In the genomic region with DNA sequence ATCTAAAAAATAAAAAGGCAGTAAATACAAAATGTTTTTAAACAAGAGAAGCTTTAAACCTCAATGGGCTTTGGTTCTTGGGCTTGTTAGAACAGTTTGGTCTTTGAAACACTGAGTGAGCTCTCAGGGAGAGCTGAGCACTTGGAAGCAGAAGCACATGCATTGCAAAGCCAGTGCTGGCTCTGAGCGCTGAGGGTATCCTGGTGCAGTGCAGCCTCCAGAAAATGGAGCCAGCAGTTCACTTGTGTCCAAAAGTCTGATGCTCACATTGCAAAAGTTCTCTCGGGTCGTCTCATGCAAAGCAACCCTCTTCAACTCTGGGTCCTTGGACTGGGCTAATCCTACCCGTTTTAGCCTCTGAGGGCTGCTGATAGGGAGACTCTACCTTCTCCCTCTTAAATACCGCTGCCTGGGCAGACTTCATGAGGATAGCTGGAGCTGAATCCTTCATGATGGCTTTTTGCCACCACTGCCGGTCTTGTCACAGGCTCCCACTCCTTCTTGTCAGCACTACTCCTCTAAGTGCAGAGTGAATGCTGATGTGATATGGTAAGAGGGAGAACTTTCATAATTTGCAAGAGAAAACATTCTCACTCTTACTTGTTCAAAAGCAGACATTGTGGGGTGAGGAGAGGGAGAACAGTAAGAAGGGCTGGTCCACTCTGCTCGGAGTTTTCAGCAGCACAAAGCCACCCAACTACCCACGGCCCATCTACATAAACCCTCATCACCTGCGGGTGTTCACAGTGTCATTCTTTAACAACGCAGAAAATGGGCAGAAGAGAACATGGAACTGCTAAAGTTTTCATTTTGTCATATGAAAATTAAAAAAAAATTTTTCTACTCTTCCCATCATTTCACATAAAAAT, we compare ENCODE assay signal across 19 cellular contexts. TPM values are rescaled to one million over a fixed set of nuclear protein-coding genes. Genes with fewer than 3 reads are reported as not detected.
DNase-seq lines count a peak whose midpoint lies in the region; ATAC-seq, FAIRE-seq and TF ChIP-seq lines count a peak whose summit lies in the region.
"Had no signal": no experiment of that assay in that cellular context is flagged by ENCODE, and none has a peak within 500 bp of the region (broad histone marks: within the 10 kb centered on the region; RNA-seq: fewer than 3 reads in every experiment).

No MANE protein-coding gene starts in this region.

- H3K27ac ChIP-seq in cardiac muscle cell (peak overlapping the region; percentile 17), upper lobe of right lung (no peak overlapping the region)
- H3K27ac ChIP-seq: esophagus squamous epithelium, thoracic aorta had no signal

- H3K36me3 ChIP-seq in cardiac muscle cell (no peaks in the 10 kb centered on the region), upper lobe of right lung (no peaks in the 10 kb centered on the region)
- H3K36me3 ChIP-seq: esophagus squamous epithelium, thoracic aorta had no signal

- H3K4me1 ChIP-seq in cardiac muscle cell (ENCODE audit: low read depth) = peaks cover 13% of the 10 kb centered on the region
- H3K4me1 ChIP-seq in upper lobe of right lung = no peaks in the 10 kb centered on the region
- H3K4me1 ChIP-seq: esophagus squamous epithelium had no signal

- H3K27ac Mint-ChIP-seq in nephron = peak overlapping the region in 2 of 3 experiments; percentile 28 to 56
- H3K27ac Mint-ChIP-seq: activated CD8-positive, alpha-beta T cell treated with anti-CD3 and anti-CD28 coated beads, Interleukin-2, amount 10 ng/mL, durations not matched to agents 7 days and 5 days; effector memory CD8-positive, alpha-beta T cell; immature natural killer cell had no signal

- FAIRE-seq in H54 (lab: Jason Lieb, UNC) = no peak

- H3K9me3 Mint-ChIP-seq in nephron = peaks cover 16% of the 10 kb centered on the region
- H3K9me3 Mint-ChIP-seq: effector memory CD8-positive, alpha-beta T cell had no signal

- H3K4me3 Mint-ChIP-seq in nephron = no peak overlapping the region
- H3K4me3 Mint-ChIP-seq: activated CD8-positive, alpha-beta T cell treated with anti-CD3 and anti-CD28 coated beads, Interleukin-2, amount 10 ng/mL, durations not matched to agents 7 days and 5 days; effector memory CD8-positive, alpha-beta T cell; immature natural killer cell had no signal

- TF ChIP-seq CTCF in cardiac muscle cell (IDR thresholded peaks at IDR 0.05; ENCODE audit: low read depth, low read length) = no peak
- TF ChIP-seq CTCF in nephron (IDR thresholded peaks at IDR 0.05; ENCODE audit: unreplicated experiment in 3 of 3) = no peak
- TF ChIP-seq CTCF in upper lobe of right lung (IDR thresholded peaks at IDR 0.05) = no peak

- no peaks in the 10 kb centered on the region for H3K27me3 ChIP-seq in cardiac muscle cell
- no peaks in the 10 kb centered on the region for H3K27me3 ChIP-seq in upper lobe of right lung
- H3K27me3 ChIP-seq: esophagus squamous epithelium had no signal

- no peak for TF ChIP-seq POLR2A in H54 (IDR thresholded peaks at IDR 0.05; ENCODE audit: low read depth, low read length)

- peak; percentile 27 for ATAC-seq in upper lobe of right lung
- ATAC-seq: activated CD4-positive, CD25-positive, alpha-beta regulatory T cell treated with anti-CD3 and anti-CD28 coated beads, Interleukin-2, amount 50 U/mL, for 24 hours; activated CD8-positive, alpha-beta T cell treated with anti-CD3 and anti-CD28 coated beads, Interleukin-2, amount 10 ng/mL, durations not matched to agents 7 days and 5 days; effector memory CD8-positive, alpha-beta T cell had no signal

- H3K4me3 ChIP-seq in cardiac muscle cell = no peak overlapping the region
- no peak overlapping the region for H3K4me3 ChIP-seq in upper lobe of right lung
- H3K4me3 ChIP-seq: esophagus squamous epithelium, thoracic aorta had no signal

- intact Hi-C loops in upper lobe of right lung (cut with DNase I) = no loop called here

- H3K9me3 ChIP-seq in cardiac muscle cell (ENCODE audit: low read depth) (no peaks in the 10 kb centered on the region), upper lobe of right lung (no peaks in the 10 kb centered on the region)
- H3K9me3 ChIP-seq: esophagus squamous epithelium, thoracic aorta had no signal

- H3K27me3 Mint-ChIP-seq in nephron (ENCODE audit: low read depth) = peaks cover under 1% of the 10 kb centered on the region

- peaks cover 10% of the 10 kb centered on the region for H3K4me1 Mint-ChIP-seq in nephron
- H3K4me1 Mint-ChIP-seq: immature natural killer cell had no signal

- DNase-seq in amygdala (lab: John Stamatoyannopoulos, UW) = peak in 35 of 56 donors; percentile 4 to 71 (median 21)
- DNase-seq in cardiac muscle cell (ENCODE audit: low read depth in 1 of 2, low spot score in 1 of 2) = peak; percentile 59 to 86
- no peak for DNase-seq in upper lobe of right lung
- no peak for DNase-seq in NCI-H1092 treated with DMSO at 0.1 percent for 48 hours (lab: John Stamatoyannopoulos, UW)
- DNase-seq in activated naive CD4-positive, alpha-beta T cell treated with Interleukin-2 at 50 U/mL for 16 hours = no peak
- DNase-seq in H54 (ENCODE audit: insufficient read length, low spot score) = no peak
- DNase-seq: activated CD8-positive, alpha-beta T cell treated with anti-CD3 and anti-CD28 coated beads, Interleukin-2, amount 10 ng/mL, durations not matched to agents 7 days and 5 days; activated naive CD4-positive, alpha-beta T cell; activated T-cell treated with anti-CD3 and anti-CD28 coated beads, Interleukin-2, amount 50 U/mL, for 1 hour; DMS79 treated with DMSO at 0.1 percent for 48 hours; effector memory CD8-positive, alpha-beta T cell; esophagus squamous epithelium; immature natural killer cell; NCI-H1436; NCI-H69; SW 1271 had no signal

- no peaks in the 10 kb centered on the region for H3K36me3 Mint-ChIP-seq in nephron (ENCODE audit: low read depth)
- H3K36me3 Mint-ChIP-seq: immature natural killer cell had no signal

RNA-seq across cellular contexts. Expression of a gene that starts 42.2 kb away (rescaled TPM):
- total RNA-seq in cardiac muscle cell (55.1 and 138 TPM in 2 replicates), upper lobe of right lung (10.0 TPM)
- polyA plus RNA-seq in cardiac muscle cell = 53.6 and 95.3 TPM in 2 replicates
- total RNA-seq: activated CD8-positive, alpha-beta T cell treated with anti-CD3 and anti-CD28 coated beads, Interleukin-2, amount 10 ng/mL, durations not matched to agents 7 days and 5 days had no signal
- polyA plus RNA-seq: immature natural killer cell had no signal

Comparison
In these comparisons a context has a peak if more than half of its experiments do, and no peak if none do; other contexts are left out.
1. DNase-seq: peak in amygdala (35 of 56) and cardiac muscle cell (2 of 2); none in upper lobe of right lung (single experiment), NCI-H1092 treated with DMSO at 0.1 percent for 48 hours (single experiment), activated naive CD4-positive, alpha-beta T cell treated with Interleukin-2 at 50 U/mL for 16 hours (single experiment) and H54 (single experiment).